Comparison of ENCODE assay signal across 3 cellular contexts in the genomic region with DNA sequence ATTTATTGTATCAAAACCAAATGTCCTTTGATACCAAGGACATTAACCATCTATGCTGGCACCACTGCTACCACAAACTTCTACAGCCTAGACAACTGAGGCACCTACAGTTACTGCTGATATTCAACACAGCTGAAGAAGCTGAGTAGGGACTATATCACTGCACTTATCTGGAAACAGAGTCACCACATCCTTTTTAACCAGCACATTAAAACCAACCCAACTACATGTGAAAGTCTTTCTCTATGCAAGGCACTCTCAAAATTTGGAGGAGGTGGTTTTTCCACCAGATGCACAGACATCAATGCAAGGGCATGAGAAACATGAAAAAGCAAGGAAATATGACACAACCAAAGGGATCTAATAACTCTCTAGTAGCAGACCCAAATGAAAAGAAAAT.
"Had no signal": no experiment of that assay in that cellular context is flagged by ENCODE, and none has a peak within 500 bp of the region (broad histone marks: within the 10 kb centered on the region; RNA-seq: fewer than 3 reads in every experiment).

No MANE protein-coding gene starts in this region.

- DNase-seq: GDM1, GF-D8 had no signal

- ATAC-seq: GM12878 had no signal

- H3K4me3 ChIP-seq: GM12878 had no signal
